In genomic region chr1:203017707-203018106, GRCh38 we compare ENCODE assay signal across 15 cellular contexts. TPM values are rescaled to one million over a fixed set of nuclear protein-coding genes. Genes with fewer than 3 reads are reported as not detected.
DNase-seq lines count a peak whose midpoint lies in the region; ATAC-seq and TF ChIP-seq lines count a peak whose summit lies in the region.
"Had no signal": no experiment of that assay in that cellular context is flagged by ENCODE, and none has a peak within 500 bp of the region (broad histone marks: within the 10 kb centered on the region; RNA-seq: fewer than 3 reads in every experiment).

No MANE protein-coding gene starts in this region.

- H3K27ac Mint-ChIP-seq in activated T-cell treated with anti-CD3 and anti-CD28 coated beads, Interleukin-2, amount 50 U/mL, for 24 hours, result peak overlapping the region; percentile 70
- peak overlapping the region; percentile 81 for H3K27ac Mint-ChIP-seq in glutamatergic neuron (ENCODE audit: unreplicated experiment)
- H3K27ac Mint-ChIP-seq in CD8-positive, alpha-beta T cell, result no peak overlapping the region

- CTCF ChIA-PET in CD8-positive, alpha-beta T cell (lab: Charles Lee), result no interaction called here

- H3K4me3 Mint-ChIP-seq in activated T-cell treated with anti-CD3 and anti-CD28 coated beads, Interleukin-2, amount 50 U/mL, for 24 hours, result no peak overlapping the region
- H3K4me3 Mint-ChIP-seq in glutamatergic neuron (ENCODE audit: unreplicated experiment), result no peak overlapping the region
- H3K4me3 Mint-ChIP-seq in CD8-positive, alpha-beta T cell, result no peak overlapping the region
- H3K4me3 Mint-ChIP-seq: CD4-positive, CD25-positive, alpha-beta regulatory T cell had no signal

- H3K4me1 Mint-ChIP-seq in activated T-cell treated with anti-CD3 and anti-CD28 coated beads, Interleukin-2, amount 50 U/mL, for 24 hours (ENCODE audit: low read depth), result peaks cover 15% of the 10 kb centered on the region
- peaks cover 5% of the 10 kb centered on the region for H3K4me1 Mint-ChIP-seq in glutamatergic neuron (ENCODE audit: low read depth, unreplicated experiment)
- H3K4me1 Mint-ChIP-seq in CD8-positive, alpha-beta T cell (ENCODE audit: low read depth), result peaks cover 19% of the 10 kb centered on the region

- POLR2A ChIA-PET in CD8-positive, alpha-beta T cell (lab: Charles Lee), result no interaction called here

- H3K4me3 ChIP-seq in brain microvascular endothelial cell (ENCODE audit: low read depth, low read length), result no peak overlapping the region
- no peak overlapping the region for H3K4me3 ChIP-seq in CD8-positive, alpha-beta T cell (ENCODE audit: low read depth, low read length)
- H3K4me3 ChIP-seq: BLaER1 treated with 17β-estradiol and CSF1 and Interleukin-3, amounts not matched to agents 10 nM and 100 nM; HAP-1 had no signal

- no peaks in the 10 kb centered on the region for H3K9me3 Mint-ChIP-seq in activated T-cell treated with anti-CD3 and anti-CD28 coated beads, Interleukin-2, amount 50 U/mL, for 24 hours
- no peaks in the 10 kb centered on the region for H3K9me3 Mint-ChIP-seq in glutamatergic neuron (ENCODE audit: unreplicated experiment)
- no peaks in the 10 kb centered on the region for H3K9me3 Mint-ChIP-seq in CD8-positive, alpha-beta T cell
- H3K9me3 Mint-ChIP-seq: CD4-positive, CD25-positive, alpha-beta regulatory T cell had no signal

- H3K27me3 ChIP-seq in brain microvascular endothelial cell (replicated peaks), result no peaks in the 10 kb centered on the region
- no peaks in the 10 kb centered on the region for H3K27me3 ChIP-seq in CD8-positive, alpha-beta T cell (ENCODE audit: insufficient read depth, low read length)
- H3K27me3 ChIP-seq: BLaER1 treated with 17β-estradiol and CSF1 and Interleukin-3, amounts not matched to agents 10 nM and 100 nM had no signal

- no peaks in the 10 kb centered on the region for H3K9me3 ChIP-seq in CD8-positive, alpha-beta T cell (ENCODE audit: low read length)
- H3K9me3 ChIP-seq: BLaER1 treated with 17β-estradiol and CSF1 and Interleukin-3, amounts not matched to agents 10 nM and 100 nM; HAP-1 had no signal

- no peak for TF ChIP-seq CTCF in glutamatergic neuron (IDR thresholded peaks at IDR 0.05; ENCODE audit: partially characterized antibody, unreplicated experiment)
- no peak for TF ChIP-seq CTCF in brain microvascular endothelial cell (IDR thresholded peaks at IDR 0.05; ENCODE audit: low read depth, low read length, missing control alignments)
- no peak for TF ChIP-seq CTCF in CD8-positive, alpha-beta T cell (IDR thresholded peaks at IDR 0.05)

- ATAC-seq in CD8-positive, alpha-beta T cell, result no peak
- ATAC-seq: HepG2 had no signal

- no peaks in the 10 kb centered on the region for H3K4me1 ChIP-seq in CD8-positive, alpha-beta T cell (ENCODE audit: insufficient read depth, low read length)
- H3K4me1 ChIP-seq: BLaER1 treated with 17β-estradiol and CSF1 and Interleukin-3, amounts not matched to agents 10 nM and 100 nM; HAP-1 had no signal

- peaks cover 69% of the 10 kb centered on the region for H3K36me3 ChIP-seq in brain microvascular endothelial cell (replicated peaks)
- peaks cover 58% of the 10 kb centered on the region for H3K36me3 ChIP-seq in CD8-positive, alpha-beta T cell (ENCODE audit: insufficient read depth, low read length)

- no peak for DNase-seq in activated T-cell treated with anti-CD3 and anti-CD28 coated beads, Interleukin-2, amount 50 U/mL, for 24 hours
- no peak for DNase-seq in activated T-cell treated with anti-CD3 and anti-CD28 coated beads for 4 hours
- DNase-seq in NCI-H524 treated with DMSO at 0.1 percent for 48 hours (lab: John Stamatoyannopoulos, UW), result peak; percentile 96
- no peak for DNase-seq in glutamatergic neuron
- no peak for DNase-seq in brain microvascular endothelial cell
- DNase-seq in NCI-H1436 treated with DMSO at 0.1 percent for 48 hours (lab: John Stamatoyannopoulos, UW), result no peak
- DNase-seq in CD8-positive, alpha-beta T cell, result no peak
- DNase-seq: ACHN; Calu3; CD4-positive, CD25-positive, alpha-beta regulatory T cell; DND-41; GF-D8 had no signal

- H3K27ac ChIP-seq in brain microvascular endothelial cell, result no peak overlapping the region
- H3K27ac ChIP-seq in CD8-positive, alpha-beta T cell (ENCODE audit: low read depth, low read length), result no peak overlapping the region
- H3K27ac ChIP-seq: BLaER1 treated with 17β-estradiol and CSF1 and Interleukin-3, amounts not matched to agents 10 nM and 100 nM had no signal

- peaks cover 95% of the 10 kb centered on the region for H3K36me3 Mint-ChIP-seq in activated T-cell treated with anti-CD3 and anti-CD28 coated beads, Interleukin-2, amount 50 U/mL, for 24 hours (ENCODE audit: low read depth)
- H3K36me3 Mint-ChIP-seq in glutamatergic neuron (ENCODE audit: unreplicated experiment), result no peaks in the 10 kb centered on the region
- H3K36me3 Mint-ChIP-seq in CD8-positive, alpha-beta T cell, result peaks cover 90% of the 10 kb centered on the region

- no peaks in the 10 kb centered on the region for H3K27me3 Mint-ChIP-seq in activated T-cell treated with anti-CD3 and anti-CD28 coated beads, Interleukin-2, amount 50 U/mL, for 24 hours
- H3K27me3 Mint-ChIP-seq in glutamatergic neuron (ENCODE audit: unreplicated experiment), result no peaks in the 10 kb centered on the region
- no peaks in the 10 kb centered on the region for H3K27me3 Mint-ChIP-seq in CD8-positive, alpha-beta T cell (ENCODE audit: low read depth)
- H3K27me3 Mint-ChIP-seq: CD4-positive, CD25-positive, alpha-beta regulatory T cell had no signal

- intact Hi-C loops in CD8-positive, alpha-beta T cell (cut with DNase I, micrococcal nuclease), result no loop called here

- in situ Hi-C loops in brain microvascular endothelial cell (cut with HindIII; ENCODE audit: low pct_ligation_motif_present, low sequenced_read_pairs), result no loop called here

RNA-seq across cellular contexts. Expression of gene PPFIA4, which starts 8.6 kb away (rescaled TPM):
- 74.7 TPM for total RNA-seq in glutamatergic neuron (ENCODE audit: unreplicated experiment)
- total RNA-seq in CD8-positive, alpha-beta T cell, result 1 to 10 TPM in 1 of 2 experiments, under 1 TPM in 1; 0.33 to 1.1 TPM
- total RNA-seq: HepG2 had no signal

RNA-seq across cellular contexts. Expression of gene TMEM183A, which starts 10.5 kb away (rescaled TPM):
- total RNA-seq in glutamatergic neuron (ENCODE audit: unreplicated experiment), result 61.5 TPM
- 100 to 1,000 TPM; 201 to 214 TPM for total RNA-seq in CD8-positive, alpha-beta T cell

RNA-seq across cellular contexts. Expression of gene CYB5R1, which starts 50.6 kb away (rescaled TPM):
- total RNA-seq in glutamatergic neuron (ENCODE audit: unreplicated experiment), result 89.1 TPM
- 10 to 100 TPM; 34.6 to 36.0 TPM for total RNA-seq in CD8-positive, alpha-beta T cell

RNA-seq across cellular contexts. Expression of gene ADIPOR1, which starts 59.6 kb away (rescaled TPM):
- 48.4 TPM for total RNA-seq in glutamatergic neuron (ENCODE audit: unreplicated experiment)
- 100 to 1,000 TPM; 106 to 117 TPM for total RNA-seq in CD8-positive, alpha-beta T cell

Comparison
In these comparisons a context has a peak if more than half of its experiments do, and no peak if none do; other contexts are left out.
1. RNA of gene PPFIA4, which starts 8.6 kb away (total RNA-seq): 74.7 TPM in glutamatergic neuron (single experiment); 0.33 to 1.1 TPM in CD8-positive, alpha-beta T cell; every median in the first group is over 10 times any median in the second.